In the genomic region with DNA sequence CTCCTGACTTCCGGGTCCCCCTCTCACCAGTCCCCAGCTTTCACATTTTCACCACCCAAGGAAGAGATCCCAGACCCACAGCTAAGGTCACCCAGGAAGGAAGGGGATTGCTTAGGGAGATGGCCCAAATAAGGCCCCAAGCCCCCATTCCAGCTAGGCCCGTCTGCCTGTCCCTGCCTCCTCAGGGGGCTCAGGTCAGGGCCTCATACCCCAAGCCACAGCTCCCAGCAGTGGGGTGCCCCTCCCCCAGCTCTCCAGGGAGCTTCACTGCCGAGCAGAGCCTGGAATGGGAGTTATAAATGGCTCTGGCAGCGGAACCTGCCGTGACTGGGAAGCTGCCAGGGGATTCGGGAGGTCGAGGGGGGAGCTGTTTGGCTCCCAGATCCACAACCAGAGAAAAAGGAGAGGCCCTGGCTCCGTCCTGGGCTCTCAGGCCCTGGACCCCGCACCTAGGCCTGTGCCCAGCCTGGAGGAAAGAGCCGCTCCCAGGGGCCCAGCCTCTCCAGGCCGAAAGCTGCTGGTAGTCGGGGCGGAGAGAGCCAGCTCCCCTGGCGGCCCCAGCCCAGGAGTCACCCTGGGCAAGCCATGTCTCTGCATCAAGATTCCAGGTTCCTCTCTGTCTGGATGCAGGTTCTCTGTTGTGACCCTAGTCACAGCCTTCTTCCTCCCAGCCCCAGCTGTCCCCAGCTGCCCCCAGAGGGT, we compare ENCODE assay signal across 8 cellular contexts. TPM values are rescaled to one million over a fixed set of nuclear protein-coding genes. Genes with fewer than 3 reads are reported as not detected.
DNase-seq lines count a peak whose midpoint lies in the region; ATAC-seq and TF ChIP-seq lines count a peak whose summit lies in the region.

No MANE protein-coding gene starts in this region.

- TF ChIP-seq CTCF in WI38 (IDR thresholded peaks at IDR 0.05; ENCODE audit: low read depth, low read length) (no peak), left ventricle myocardium inferior (IDR thresholded peaks at IDR 0.05; ENCODE audit: borderline replicate concordance) (no peak)

- H3K4me1 ChIP-seq in HAP-1 (peaks cover 15% of the 10 kb centered on the region), left ventricle myocardium inferior (peaks cover 100% of the 10 kb centered on the region), skeletal muscle satellite cell (ENCODE audit: control insufficient read depth, insufficient read depth, low read length) (peaks cover 70% of the 10 kb centered on the region)

- peak overlapping the region; percentile 99 for H3K27ac ChIP-seq in left ventricle myocardium inferior (replicated peaks)

- H3K9me3 ChIP-seq in HAP-1 (no peaks in the 10 kb centered on the region), left ventricle myocardium inferior (replicated peaks) (no peaks in the 10 kb centered on the region), skeletal muscle satellite cell (replicated peaks; ENCODE audit: low read length) (no peaks in the 10 kb centered on the region)

- no peaks in the 10 kb centered on the region for H3K36me3 ChIP-seq in HAP-1 (replicated peaks)
- peaks cover 18% of the 10 kb centered on the region for H3K36me3 ChIP-seq in left ventricle myocardium inferior
- peaks cover 31% of the 10 kb centered on the region for H3K36me3 ChIP-seq in skeletal muscle satellite cell (ENCODE audit: insufficient read depth, low read length)

- H3K9ac ChIP-seq in skeletal muscle satellite cell (ENCODE audit: low read depth, low read length), result peak overlapping the region; percentile 95

- H3K4me3 ChIP-seq in HAP-1 (peak overlapping the region; percentile 12), WI38 (ENCODE audit: low read depth, low read length) (peak overlapping the region; percentile 64), left ventricle myocardium inferior (peak overlapping the region; percentile 72), skeletal muscle satellite cell (ENCODE audit: low read length) (peak overlapping the region; percentile 74)

- in situ Hi-C loops in HAP-1 (cut with MboI; ENCODE audit: low sequenced_read_pairs), result no loop called here

- DNase-seq in HAP-1 (ENCODE audit: low spot score in 2 of 2), result peak in 1 of 2 experiments; percentile 54
- DNase-seq in left ventricle myocardium inferior, result peak; percentile 90
- no peak for DNase-seq in stimulated activated naive CD4-positive, alpha-beta T cell treated with Interleukin-2 at 50 U/mL for 16 hours (lab: John Stamatoyannopoulos, UW)
- no peak for DNase-seq in kidney glomerular epithelial cell (lab: John Stamatoyannopoulos, UW)

- peak overlapping the region; percentile 94 for H3K4me2 ChIP-seq in skeletal muscle satellite cell (ENCODE audit: low read length)

- intact Hi-C loops in left ventricle myocardium inferior (cut with micrococcal nuclease), result loop anchor here (10.0 kb wide), 1 partner anchor 85 kb away; no protein-coding TSS in a partner anchor

- H3K27me3 ChIP-seq in HAP-1 (ENCODE audit: low read depth) (no peaks in the 10 kb centered on the region), left ventricle myocardium inferior (ENCODE audit: low read depth) (no peaks in the 10 kb centered on the region), skeletal muscle satellite cell (ENCODE audit: control insufficient read depth, insufficient read depth, low read length) (no peaks in the 10 kb centered on the region)

- ATAC-seq in GM18519 (IDR thresholded peaks at IDR 0.05; ENCODE audit: low FRiP score, unreplicated experiment) (no peak), HG02973 (IDR thresholded peaks at IDR 0.05; ENCODE audit: unreplicated experiment) (no peak)

RNA-seq across cellular contexts. Expression of a gene that starts 0.6 kb away (rescaled TPM):
- 155 TPM for total RNA-seq in left ventricle myocardium inferior
- total RNA-seq in skeletal muscle satellite cell (2012; rRNA removed), result 3.1 and 8.6 TPM in 2 replicates

RNA-seq across cellular contexts. Expression of a gene that starts 10.6 kb away (rescaled TPM):
- total RNA-seq in left ventricle myocardium inferior, result not detected
- not detected in 2 replicates for total RNA-seq in skeletal muscle satellite cell (2012; rRNA removed)

RNA-seq across cellular contexts. Expression of a gene that starts 16.7 kb away (rescaled TPM):
- 52.7 TPM for total RNA-seq in left ventricle myocardium inferior
- total RNA-seq in skeletal muscle satellite cell (2012; rRNA removed), result 7.1 and 11.6 TPM in 2 replicates

RNA-seq across cellular contexts. Expression of a gene that starts 17.8 kb away (rescaled TPM):
- total RNA-seq in left ventricle myocardium inferior, result 3.0 TPM
- under 0.01 TPM in 2 replicates for total RNA-seq in skeletal muscle satellite cell (2012; rRNA removed)

RNA-seq across cellular contexts. Expression of a gene that starts 32.5 kb away (rescaled TPM):
- 8.5 TPM for total RNA-seq in left ventricle myocardium inferior
- total RNA-seq in skeletal muscle satellite cell (2012; rRNA removed), result 0.22 and 0.76 TPM in 2 replicates

Comparison
In these comparisons a context has a peak if more than half of its experiments do, and no peak if none do; other contexts are left out.
1. H3K4me3 ChIP-seq: peak in every context shown above with its lines; median percentile 74 in skeletal muscle satellite cell; 72 in left ventricle myocardium inferior; 64 in WI38; 12 in HAP-1.